Comparison of ENCODE assay signal across 1 cellular context in genomic region chr7:106060394-106060920, GRCh38.
TF ChIP-seq lines count a peak whose summit lies in the region.

No MANE protein-coding gene starts in this region.

TF ChIP-seq in GM12878, 131 proteins besides CTCF, POLR2A, EP300 and RAD21:
- TF ChIP-seq REST (IDR thresholded peaks at IDR 0.05; ENCODE audit: low read depth, low read length) (no peak), MTA3 (IDR thresholded peaks at IDR 0.05; ENCODE audit: borderline replicate concordance, low read length) (no peak), PRDM15 (CRISPR knock-in tag; IDR thresholded peaks at IDR 0.05) (no peak), BACH1 (IDR thresholded peaks at IDR 0.05; ENCODE audit: borderline replicate concordance) (no peak), RAD51 (IDR thresholded peaks at IDR 0.05) (no peak), TAF1 (IDR thresholded peaks at IDR 0.05; ENCODE audit: borderline replicate concordance, low read depth, low read length) (no peak), NFIC (IDR thresholded peaks at IDR 0.05; ENCODE audit: low read depth, low read length) (no peak), CHD2 (IDR thresholded peaks at IDR 0.05; ENCODE audit: borderline replicate concordance, low read depth, low read length) (no peak), STAT1 (conservative IDR thresholded peaks at IDR 0.05) (no peak), ZNF24 (IDR thresholded peaks at IDR 0.05) (no peak), HDAC6 (IDR thresholded peaks at IDR 0.05; ENCODE audit: unreplicated experiment) (no peak), KLF5 (IDR thresholded peaks at IDR 0.05; ENCODE audit: partially characterized antibody) (no peak), KDM1A (IDR thresholded peaks at IDR 0.05; ENCODE audit: borderline replicate concordance) (no peak), ZNF687 (IDR thresholded peaks at IDR 0.05) (no peak), MTA2 (IDR thresholded peaks at IDR 0.05; ENCODE audit: low read depth) (no peak)
